20 cellular contexts compared by ENCODE assay signal in genomic region chr7:29229946-29230345, GRCh38. TPM values are rescaled to one million over a fixed set of nuclear protein-coding genes. Genes with fewer than 3 reads are reported as not detected.
DNase-seq lines count a peak whose midpoint lies in the region; ATAC-seq and TF ChIP-seq lines count a peak whose summit lies in the region.
"Had no signal": no experiment of that assay in that cellular context is flagged by ENCODE, and none has a peak within 500 bp of the region (broad histone marks: within the 10 kb centered on the region; RNA-seq: fewer than 3 reads in every experiment).

No MANE protein-coding gene starts in this region.

- no peaks in the 10 kb centered on the region for H4K20me1 ChIP-seq in SK-N-SH (ENCODE audit: insufficient read depth)
- H4K20me1 ChIP-seq: BLaER1 had no signal

- no peaks in the 10 kb centered on the region for H3F3A ChIP-seq in SK-N-SH (replicated peaks; ENCODE audit: insufficient read depth)

- TF ChIP-seq EP300 in SK-N-SH (IDR thresholded peaks at IDR 0.05; ENCODE audit: borderline replicate concordance in 1 of 2, low read depth in 1 of 2, low read length in 1 of 2) = no peak

- H3K27me3 Mint-ChIP-seq in nephron progenitor cell (ENCODE audit: low read depth, poor library complexity) = no peaks in the 10 kb centered on the region
- H3K27me3 Mint-ChIP-seq: CD4-positive, alpha-beta T cell had no signal

- H3K4me1 Mint-ChIP-seq in nephron progenitor cell = peaks cover 25% of the 10 kb centered on the region

- no peaks in the 10 kb centered on the region for H3K79me2 ChIP-seq in SK-N-SH (ENCODE audit: insufficient read depth)

- POLR2A ChIA-PET in SK-N-SH (lab: Yijun Ruan, JAX) = no interaction called here

- no peak overlapping the region for H3K4me2 ChIP-seq in SK-N-SH
- H3K4me2 ChIP-seq: BLaER1 had no signal

- peaks cover 9% of the 10 kb centered on the region for H3K36me3 Mint-ChIP-seq in nephron progenitor cell (ENCODE audit: low read depth)
- H3K36me3 Mint-ChIP-seq: CD8-positive, alpha-beta T cell had no signal

- in situ Hi-C loops in KBM-7 (cut with MboI; ENCODE audit: low pct_unique_long_range_greater_than_20kb, low sequenced_read_pairs) = no loop called here

- no peak overlapping the region for H3K4me3 Mint-ChIP-seq in nephron progenitor cell
- H3K4me3 Mint-ChIP-seq: CD4-positive, alpha-beta T cell; CD8-positive, alpha-beta T cell had no signal

- H3K9me3 ChIP-seq in SK-N-SH (no peaks in the 10 kb centered on the region), right lobe of liver (no peaks in the 10 kb centered on the region)
- H3K9me3 ChIP-seq: BE2C, BLaER1, Caco-2 had no signal

- H3K27ac ChIP-seq in C4-2B = peak overlapping the region; percentile 74
- no peak overlapping the region for H3K27ac ChIP-seq in SK-N-SH (ENCODE audit: low read depth in 2 of 2, low read length in 1 of 2)
- H3K27ac ChIP-seq in VCaP = peak overlapping the region; percentile 96
- peak overlapping the region in 2 of 3 donors; percentile 51 to 72 for H3K27ac ChIP-seq in right lobe of liver
- H3K27ac ChIP-seq: 22Rv1, BLaER1 had no signal

- H3K27me3 ChIP-seq in SK-N-SH (ENCODE audit: insufficient read depth) = no peaks in the 10 kb centered on the region
- no peaks in the 10 kb centered on the region for H3K27me3 ChIP-seq in right lobe of liver
- H3K27me3 ChIP-seq: BE2C, BLaER1 had no signal

- TF ChIP-seq RAD21 in SK-N-SH (IDR thresholded peaks at IDR 0.05; ENCODE audit: low read length) = no peak

- CTCF ChIA-PET in SK-N-SH (lab: Yijun Ruan, JAX) = interaction anchor here (1.1 kb wide), 1 partner anchor 14 kb away, joined by 3 read pairs; no protein-coding TSS in a partner anchor

- no peak for TF ChIP-seq POLR2A in right lobe of liver (IDR thresholded peaks at IDR 0.05)

- TF ChIP-seq CTCF in C4-2B (conservative IDR thresholded peaks at IDR 0.05) = no peak
- TF ChIP-seq CTCF in SK-N-SH (IDR thresholded peaks at IDR 0.05) = no peak
- TF ChIP-seq CTCF in VCaP (conservative IDR thresholded peaks at IDR 0.05) = no peak
- TF ChIP-seq CTCF in right lobe of liver (IDR thresholded peaks at IDR 0.05) = no peak
- TF ChIP-seq CTCF in nephron progenitor cell (IDR thresholded peaks at IDR 0.05) = no peak

- 57% methylated on average over 3 of the region's 3 CpGs for WGBS in SK-N-SH (ENCODE audit: low lambda C conversion rate)
- 24% methylated on average over 3 of the region's 3 CpGs for WGBS in right lobe of liver (ENCODE audit: insufficient coverage, low coverage, low lambda C conversion rate, missing lambda C conversion rate)

- no peak overlapping the region for H3K9ac ChIP-seq in SK-N-SH
- H3K9ac ChIP-seq: BLaER1 had no signal

- H3K9me2 ChIP-seq in SK-N-SH = no peaks in the 10 kb centered on the region

- H3K9me3 Mint-ChIP-seq in nephron progenitor cell = peaks cover 13% of the 10 kb centered on the region
- H3K9me3 Mint-ChIP-seq: CD4-positive, alpha-beta T cell; CD8-positive, alpha-beta T cell had no signal

- H3K27ac Mint-ChIP-seq in nephron progenitor cell = no peak overlapping the region
- H3K27ac Mint-ChIP-seq: CD4-positive, alpha-beta T cell; CD8-positive, alpha-beta T cell had no signal

- intact Hi-C loops in right lobe of liver (cut with DNase I) = no loop called here

- H3K36me3 ChIP-seq in SK-N-SH (replicated peaks in 1 of 2; ENCODE audit: control insufficient read depth in 1 of 2, insufficient read depth in 2 of 2, low read length in 1 of 2) (no peaks in the 10 kb centered on the region), right lobe of liver (no peaks in the 10 kb centered on the region)
- H3K36me3 ChIP-seq: BE2C, BLaER1 had no signal

- H3K4me3 ChIP-seq in SK-N-SH (ENCODE audit: low read depth in 2 of 2, low read length in 1 of 2) (no peak overlapping the region), right lobe of liver (no peak overlapping the region)
- H3K4me3 ChIP-seq: BLaER1 had no signal

- H2AFZ ChIP-seq in SK-N-SH (ENCODE audit: low read depth) = no peak overlapping the region

- peak in 1 of 4 donors; percentile 5 for ATAC-seq in right lobe of liver
- ATAC-seq: CD8-positive, alpha-beta T cell had no signal

- DNase-seq in SK-N-SH = no peak
- no peak for DNase-seq in right lobe of liver
- DNase-seq in midbrain (lab: John Stamatoyannopoulos, UW) = no peak
- DNase-seq in nephron progenitor cell = no peak
- DNase-seq in KBM-7 = no peak
- DNase-seq in A172 (ENCODE audit: low spot score) = no peak
- DNase-seq: ACHN; BE2C; C1 segment of cervical spinal cord; Caco-2; Calu3; CD4-positive, alpha-beta T cell; CD8-positive, alpha-beta T cell; DMS79 treated with DMSO at 0.1 percent for 48 hours; GF-D8 had no signal

- H3K4me1 ChIP-seq in SK-N-SH (ENCODE audit: control insufficient read depth in 1 of 2, insufficient read depth in 2 of 2, low read depth in 1 of 2, low read length in 1 of 2) (no peaks in the 10 kb centered on the region; a peak in 2 of 4 replicates), right lobe of liver (peaks cover 0 to 59% (median 12%) of the 10 kb centered on the region in 4 donors)
- H3K4me1 ChIP-seq: BE2C, BLaER1 had no signal

TF ChIP-seq in SK-N-SH, 30 proteins besides CTCF, POLR2A, EP300 and RAD21:
- no peak for TF ChIP-seq NFIC (IDR thresholded peaks at IDR 0.05; ENCODE audit: borderline replicate concordance)
- 0 out of 2 replicates have a peak, but pooled peaks have one; percentile 25 for TF ChIP-seq RCOR1 (IDR thresholded peaks at IDR 0.05; ENCODE audit: low read length)
- TF ChIP-seq GATA2 (CRISPR knock-in tag; IDR thresholded peaks at IDR 0.05) = 0 out of 2 replicates have a peak, but pooled peaks have one; percentile 19

RNA-seq across cellular contexts. Expression of gene CHN2, which starts 35.4 kb away (rescaled TPM):
- 0.02 TPM in 1 of 2 replicates, not detected in the other for polyA plus RNA-seq in SK-N-SH (2012; rRNA removed)
- 0.13 and 0.14 TPM in 2 replicates for polyA plus RNA-seq in SK-N-SH (2012; cell fraction: cytosol; rRNA removed)
- polyA plus RNA-seq in SK-N-SH (2012; cell fraction: nucleus; rRNA removed) = 0.13 TPM in 1 of 2 replicates, not detected in the other
- 10 to 100 TPM; 20.1 to 57.7 (median 31.5) TPM for total RNA-seq in right lobe of liver
- total RNA-seq in A172 (2014; rRNA removed; shearing (Covaris generic)) = 2.3 and 5.5 TPM in 2 replicates
- polyA plus RNA-seq: AG04450 had no signal

Comparison
In these comparisons a context has a peak if more than half of its experiments do, and no peak if none do; other contexts are left out.
1. H3K27ac ChIP-seq: peak in C4-2B (single experiment), VCaP (single experiment) and right lobe of liver (2 of 3); none in SK-N-SH (0 of 2).